In genomic region chr6:169489642-169490408, GRCh38 we compare ENCODE assay signal across 20 cellular contexts.
DNase-seq lines count a peak whose midpoint lies in the region; ATAC-seq, FAIRE-seq and TF ChIP-seq lines count a peak whose summit lies in the region.
"Had no signal": no experiment of that assay in that cellular context is flagged by ENCODE, and none has a peak within 500 bp of the region (broad histone marks: within the 10 kb centered on the region; RNA-seq: fewer than 3 reads in every experiment).

No MANE protein-coding gene starts in this region.

- no peak for FAIRE-seq in GM12891 (lab: Jason Lieb, UNC)

- ATAC-seq in sciatic nerve = peak; percentile 89
- ATAC-seq: naive thymus-derived CD8-positive, alpha-beta T cell; T-helper 17 cell had no signal

- DNase-seq in AG20443 (ENCODE audit: low spot score) (peak; percentile 56), HFF-Myc (ENCODE audit: extremely low read depth, low read depth) (peak; percentile 56), fibroblast of mammary gland (ENCODE audit: low read depth) (peak; percentile 57), sciatic nerve (ENCODE audit: low spot score) (no peak), head of caudate nucleus (no peak), GM12891 (ENCODE audit: insufficient read length, low spot score) (no peak), HuH-7 (ENCODE audit: low spot score) (no peak), SIG-M5 (lab: John Stamatoyannopoulos, UW) (no peak)
- DNase-seq: activated CD4-positive, alpha-beta T cell treated with anti-CD3 and anti-CD28 coated beads, Interleukin-2, amount 50 U/mL, for 48 hours; activated naive CD4-positive, alpha-beta T cell; anterior cingulate cortex; COR-L47; effector CD4-positive, alpha-beta T cell; EL; naive thymus-derived CD8-positive, alpha-beta T cell; NCI-H526; T-helper 17 cell; testis had no signal

- TF ChIP-seq CTCF in HFF-Myc (IDR thresholded peaks at IDR 0.05; ENCODE audit: low read depth, low read length, missing control alignments) (peak; percentile 39), fibroblast of mammary gland (conservative IDR thresholded peaks at IDR 0.05; ENCODE audit: control insufficient read depth, insufficient read depth, low read depth, low read length) (peak; percentile 21)

- intact Hi-C loops in sciatic nerve (cut with DNase I) = no loop called here
- intact Hi-C loops in head of caudate nucleus (cut with DNase I) = loop anchor here (5.0 kb wide), 1 partner anchor 533 kb away; no protein-coding TSS in a partner anchor

- no peak overlapping the region for H3K4me3 ChIP-seq in HFF-Myc (replicated peaks; ENCODE audit: low read depth, low read length)
- no peak overlapping the region for H3K4me3 ChIP-seq in fibroblast of mammary gland (ENCODE audit: control insufficient read depth, low read depth, low read length)
- H3K4me3 ChIP-seq: esophagus muscularis mucosa, SJSA1, testis had no signal

- no peak for TF ChIP-seq POLR2A in GM12891 (IDR thresholded peaks at IDR 0.05; ENCODE audit: low read depth, low read length)

TF ChIP-seq in GM12891, 5 proteins besides CTCF, POLR2A, EP300 and RAD21:
- TF ChIP-seq SPI1 (IDR thresholded peaks at IDR 0.05; ENCODE audit: low read depth, low read length) = no peak
- no peak for TF ChIP-seq POU2F2 (IDR thresholded peaks at IDR 0.05; ENCODE audit: low read depth, low read length)
- no peak for TF ChIP-seq PAX5 (IDR thresholded peaks at IDR 0.05; ENCODE audit: insufficient read depth, low read length, severe bottlenecking)
- TF ChIP-seq TAF1 (IDR thresholded peaks at IDR 0.05; ENCODE audit: low read depth, low read length) = no peak
- TF ChIP-seq POLR2AphosphoS5 (IDR thresholded peaks at IDR 0.05; ENCODE audit: low read depth, low read length) = no peak

Comparison
In these comparisons a context has a peak if more than half of its experiments do, and no peak if none do; other contexts are left out.
1. DNase-seq: peak in AG20443 (single experiment), HFF-Myc (single experiment) and fibroblast of mammary gland (single experiment); none in sciatic nerve (single experiment), head of caudate nucleus (0 of 42), GM12891 (single experiment), HuH-7 (single experiment) and SIG-M5 (single experiment).